ENCODE assay signal across 8 cellular contexts in genomic region chr4:98260047-98260578, GRCh38.
DNase-seq lines count a peak whose midpoint lies in the region; ATAC-seq lines count a peak whose summit lies in the region.

No MANE protein-coding gene starts in this region.

- H3K9ac ChIP-seq in HUES48 (ENCODE audit: low read depth, low read length) = peak overlapping the region; percentile 96

- no peaks in the 10 kb centered on the region for H3K36me3 ChIP-seq in HUES48 (ENCODE audit: control insufficient read depth, insufficient read depth, low read length)

- DNase-seq in EL (peak; percentile 47), T-helper 9 cell (peak; percentile 13), ecto neural progenitor cell (ENCODE audit: low spot score) (peak; percentile 79), medulla oblongata (ENCODE audit: extremely low spot score) (peak; percentile 53), SKM-1 treated with dmso at 0.1 percent for 144 hours (lab: John Stamatoyannopoulos, UW; ENCODE audit: unreplicated experiment) (no peak)
- peak; percentile 57 for DNase-seq in stimulated activated CD8-positive, alpha-beta memory T cell treated with anti-CD3 and anti-CD28 coated beads, Interleukin-4, amount 100 ng/mL, for 48 hours

- H3K27me3 ChIP-seq in HUES48 (ENCODE audit: control insufficient read depth, insufficient read depth, low read length) = no peaks in the 10 kb centered on the region

- H3K9me3 ChIP-seq in HUES48 (ENCODE audit: control insufficient read depth, insufficient read depth, low read length) = no peaks in the 10 kb centered on the region

- peak overlapping the region; percentile 97 for H3K27ac ChIP-seq in HUES48 (ENCODE audit: low read depth, low read length)

- peak overlapping the region; percentile 86 for H3K4me3 ChIP-seq in HUES48 (ENCODE audit: low read depth, low read length)

- peak; percentile 28 for ATAC-seq in GM21528 (IDR thresholded peaks at IDR 0.05; ENCODE audit: low FRiP score, unreplicated experiment)

- H3K4me1 ChIP-seq in HUES48 (ENCODE audit: control insufficient read depth, insufficient read depth, low read length) = peaks cover 20% of the 10 kb centered on the region
